In genomic region chr20:58388882-58389323, GRCh38 we compare ENCODE assay signal across 8 cellular contexts. TPM values are rescaled to one million over a fixed set of nuclear protein-coding genes. Genes with fewer than 3 reads are reported as not detected.
DNase-seq lines count a peak whose midpoint lies in the region; ATAC-seq and TF ChIP-seq lines count a peak whose summit lies in the region.

Gene VAPB, plus strand, starts transcription at chr20:58389229. Its CDS starts 231 bp downstream, at chr20:58389460.

- ATAC-seq in HG02588 (IDR thresholded peaks at IDR 0.05; ENCODE audit: unreplicated experiment) (peak; percentile 97), SK-N-SH treated with all-trans-retinoic acid at 6 μM for 48 hours (peak; percentile 99), omental fat pad (ENCODE audit: low FRiP score) (peak; percentile 100)

- H3K27ac Mint-ChIP-seq in activated naive CD4-positive, alpha-beta T cell treated with anti-CD3 and anti-CD28 coated beads, Interleukin-2, amount 50 U/mL, for 24 hours, result peak within 1 kb of the TSS; percentile 88

- H3K36me3 Mint-ChIP-seq in activated naive CD4-positive, alpha-beta T cell treated with anti-CD3 and anti-CD28 coated beads, Interleukin-2, amount 50 U/mL, for 24 hours, result peaks cover 19% of the 10 kb centered on the region

- H3K27me3 Mint-ChIP-seq in activated naive CD4-positive, alpha-beta T cell treated with anti-CD3 and anti-CD28 coated beads, Interleukin-2, amount 50 U/mL, for 24 hours, result no peaks in the 10 kb centered on the region

- no peak for TF ChIP-seq CTCF in omental fat pad (IDR thresholded peaks at IDR 0.05)

- DNase-seq in NCI-H1048 (lab: John Stamatoyannopoulos, UW) (peak; percentile 92), globus pallidus (ENCODE audit: low spot score) (peak; percentile 94), omental fat pad (ENCODE audit: low spot score) (peak; percentile 80)

- peaks cover 44% of the 10 kb centered on the region for H3K4me1 Mint-ChIP-seq in activated naive CD4-positive, alpha-beta T cell treated with anti-CD3 and anti-CD28 coated beads, Interleukin-2, amount 50 U/mL, for 24 hours

- H3K27ac ChIP-seq in temporal lobe (ENCODE audit: low read depth, low read length), result peak within 1 kb of the TSS; percentile 62

- H3K4me3 ChIP-seq in GM08714 (ENCODE audit: low read length), result peak within 1 kb of the TSS; percentile 87

- peak within 1 kb of the TSS; percentile 92 for H3K4me3 Mint-ChIP-seq in activated naive CD4-positive, alpha-beta T cell treated with anti-CD3 and anti-CD28 coated beads, Interleukin-2, amount 50 U/mL, for 24 hours

- no peaks in the 10 kb centered on the region for H3K9me3 Mint-ChIP-seq in activated naive CD4-positive, alpha-beta T cell treated with anti-CD3 and anti-CD28 coated beads, Interleukin-2, amount 50 U/mL, for 24 hours

TF ChIP-seq in SK-N-SH treated with all-trans-retinoic acid at 6 μM for 48 hours, 23 proteins besides CTCF, POLR2A, EP300 and RAD21:
- TF ChIP-seq CSRNP3 (CRISPR knock-in tag; IDR thresholded peaks at IDR 0.05), result no peak
- TF ChIP-seq CSDC2 (CRISPR knock-in tag; IDR thresholded peaks at IDR 0.05), result no peak
- TF ChIP-seq, protein P1, sequence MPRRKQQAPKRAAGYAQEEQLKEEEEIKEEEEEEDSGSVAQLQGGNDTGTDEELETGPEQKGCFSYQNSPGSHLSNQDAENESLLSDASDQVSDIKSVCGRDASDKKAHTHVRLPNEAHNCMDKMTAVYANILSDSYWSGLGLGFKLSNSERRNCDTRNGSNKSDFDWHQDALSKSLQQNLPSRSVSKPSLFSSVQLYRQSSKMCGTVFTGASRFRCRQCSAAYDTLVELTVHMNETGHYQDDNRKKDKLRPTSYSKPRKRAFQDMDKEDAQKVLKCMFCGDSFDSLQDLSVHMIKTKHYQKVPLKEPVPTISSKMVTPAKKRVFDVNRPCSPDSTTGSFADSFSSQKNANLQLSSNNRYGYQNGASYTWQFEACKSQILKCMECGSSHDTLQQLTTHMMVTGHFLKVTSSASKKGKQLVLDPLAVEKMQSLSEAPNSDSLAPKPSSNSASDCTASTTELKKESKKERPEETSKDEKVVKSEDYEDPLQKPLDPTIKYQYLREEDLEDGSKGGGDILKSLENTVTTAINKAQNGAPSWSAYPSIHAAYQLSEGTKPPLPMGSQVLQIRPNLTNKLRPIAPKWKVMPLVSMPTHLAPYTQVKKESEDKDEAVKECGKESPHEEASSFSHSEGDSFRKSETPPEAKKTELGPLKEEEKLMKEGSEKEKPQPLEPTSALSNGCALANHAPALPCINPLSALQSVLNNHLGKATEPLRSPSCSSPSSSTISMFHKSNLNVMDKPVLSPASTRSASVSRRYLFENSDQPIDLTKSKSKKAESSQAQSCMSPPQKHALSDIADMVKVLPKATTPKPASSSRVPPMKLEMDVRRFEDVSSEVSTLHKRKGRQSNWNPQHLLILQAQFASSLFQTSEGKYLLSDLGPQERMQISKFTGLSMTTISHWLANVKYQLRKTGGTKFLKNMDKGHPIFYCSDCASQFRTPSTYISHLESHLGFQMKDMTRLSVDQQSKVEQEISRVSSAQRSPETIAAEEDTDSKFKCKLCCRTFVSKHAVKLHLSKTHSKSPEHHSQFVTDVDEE (CRISPR knock-in tag; IDR thresholded peaks at IDR 0.05), result no peak
- no peak for TF ChIP-seq ZNF70 (CRISPR knock-in tag; IDR thresholded peaks at IDR 0.05)
- TF ChIP-seq ESRRG (CRISPR knock-in tag; IDR thresholded peaks at IDR 0.05), result no peak
- TF ChIP-seq ZNF565 (CRISPR knock-in tag; conservative IDR thresholded peaks at IDR 0.05; ENCODE audit: low read depth), result no peak
- no peak for TF ChIP-seq TCF4 (CRISPR knock-in tag; IDR thresholded peaks at IDR 0.05; ENCODE audit: borderline replicate concordance)
- no peak for TF ChIP-seq ISL1 (CRISPR knock-in tag; IDR thresholded peaks at IDR 0.05)
- no peak for TF ChIP-seq ZNF8 (CRISPR knock-in tag; IDR thresholded peaks at IDR 0.05)
- no peak for TF ChIP-seq ZFP3 (CRISPR knock-in tag; IDR thresholded peaks at IDR 0.05)
- no peak for TF ChIP-seq GLIS3 (CRISPR knock-in tag; IDR thresholded peaks at IDR 0.05)
- TF ChIP-seq RARB (CRISPR knock-in tag; IDR thresholded peaks at IDR 0.05), result no peak
- no peak for TF ChIP-seq BACH2 (CRISPR knock-in tag; IDR thresholded peaks at IDR 0.05; ENCODE audit: borderline replicate concordance)
- TF ChIP-seq, protein P2, sequence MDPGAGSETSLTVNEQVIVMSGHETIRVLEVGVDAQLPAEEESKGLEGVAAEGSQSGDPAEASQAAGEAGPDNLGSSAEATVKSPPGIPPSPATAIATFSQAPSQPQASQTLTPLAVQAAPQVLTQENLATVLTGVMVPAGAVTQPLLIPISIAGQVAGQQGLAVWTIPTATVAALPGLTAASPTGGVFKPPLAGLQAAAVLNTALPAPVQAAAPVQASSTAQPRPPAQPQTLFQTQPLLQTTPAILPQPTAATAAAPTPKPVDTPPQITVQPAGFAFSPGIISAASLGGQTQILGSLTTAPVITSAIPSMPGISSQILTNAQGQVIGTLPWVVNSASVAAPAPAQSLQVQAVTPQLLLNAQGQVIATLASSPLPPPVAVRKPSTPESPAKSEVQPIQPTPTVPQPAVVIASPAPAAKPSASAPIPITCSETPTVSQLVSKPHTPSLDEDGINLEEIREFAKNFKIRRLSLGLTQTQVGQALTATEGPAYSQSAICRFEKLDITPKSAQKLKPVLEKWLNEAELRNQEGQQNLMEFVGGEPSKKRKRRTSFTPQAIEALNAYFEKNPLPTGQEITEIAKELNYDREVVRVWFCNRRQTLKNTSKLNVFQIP (CRISPR knock-in tag; IDR thresholded peaks at IDR 0.05; ENCODE audit: borderline replicate concordance, low read depth), result no peak
- no peak for TF ChIP-seq OSR1 (CRISPR knock-in tag; IDR thresholded peaks at IDR 0.05)
- TF ChIP-seq PPARA (CRISPR knock-in tag; IDR thresholded peaks at IDR 0.05; ENCODE audit: borderline replicate concordance), result no peak

RNA-seq across cellular contexts. Expression of gene VAPB, which starts in this region (rescaled TPM):
- total RNA-seq in omental fat pad, result 10 to 100 TPM; 21.4 to 26.8 (median 23.6) TPM
- total RNA-seq in temporal lobe, result 22.6 TPM

Comparison
In these comparisons a context has a peak if more than half of its experiments do, and no peak if none do; other contexts are left out.
1. Peak in every context shown above with its lines: DNase-seq, ATAC-seq, H3K4me3 ChIP-seq and H3K27ac ChIP-seq.